ENCODE assay signal across 1 cellular context in genomic region chr12:6792522-6793201, GRCh38.
TF ChIP-seq lines count a peak whose summit lies in the region.

No MANE protein-coding gene starts in this region.

TF ChIP-seq in HepG2, 621 proteins besides CTCF, POLR2A, EP300 and RAD21 (continued from another document and continues in another):
- 0 out of 2 replicates have a peak, but pooled peaks have one; percentile 12 for TF ChIP-seq MNT (IDR thresholded peaks at IDR 0.05)
- TF ChIP-seq NFRKB (IDR thresholded peaks at IDR 0.05): no peak
- TF ChIP-seq ZNF737 (CRISPR knock-in tag; IDR thresholded peaks at IDR 0.05; ENCODE audit: borderline replicate concordance): no peak
- 0 out of 2 replicates have a peak, but pooled peaks have one; percentile 37 for TF ChIP-seq HNRNPL (IDR thresholded peaks at IDR 0.05; ENCODE audit: low read depth, low read length)
- no peak; the same call in 1 of the 2 replicates for TF ChIP-seq ZNF784 (CRISPR knock-in tag; IDR thresholded peaks at IDR 0.05; ENCODE audit: borderline replicate concordance)
- TF ChIP-seq ARID5B (CRISPR knock-in tag; IDR thresholded peaks at IDR 0.05): peak; percentile 91
- TF ChIP-seq ATF2 (CRISPR knock-in tag; IDR thresholded peaks at IDR 0.05): no peak
- TF ChIP-seq SAP130 (CRISPR knock-in tag; IDR thresholded peaks at IDR 0.05; ENCODE audit: low read depth): peak; percentile 91
- 0 out of 2 replicates have a peak, but pooled peaks have one; percentile 6 for TF ChIP-seq FOSL2 (CRISPR knock-in tag; IDR thresholded peaks at IDR 0.05)
- TF ChIP-seq ZFY (CRISPR knock-in tag; IDR thresholded peaks at IDR 0.05): peak; percentile 51; the same call in 1 of the 2 replicates
- no peak for TF ChIP-seq HMGXB3 (CRISPR knock-in tag; IDR thresholded peaks at IDR 0.05; ENCODE audit: borderline replicate concordance)
- peak; percentile 88; the same call in 1 of the 2 replicates for TF ChIP-seq ZNF441 (CRISPR knock-in tag; IDR thresholded peaks at IDR 0.05; ENCODE audit: borderline replicate concordance)
- no peak for TF ChIP-seq RNF2 (conservative IDR thresholded peaks at IDR 0.05; ENCODE audit: low read depth)
- TF ChIP-seq AKAP8 (CRISPR knock-in tag; IDR thresholded peaks at IDR 0.05): peak; percentile 75
- TF ChIP-seq IKZF4 (CRISPR knock-in tag; IDR thresholded peaks at IDR 0.05; ENCODE audit: borderline replicate concordance, low read depth, not compliant biosample characterization): peak; percentile 42
- peak; percentile 61; the same call in 1 of the 2 replicates for TF ChIP-seq REPIN1 (CRISPR knock-in tag; IDR thresholded peaks at IDR 0.05; ENCODE audit: borderline replicate concordance, low read depth)
- peak; percentile 74; the same call in 1 of the 2 replicates for TF ChIP-seq FOXO1 (CRISPR knock-in tag; IDR thresholded peaks at IDR 0.05)
- no peak; the same call in 1 of the 2 replicates for TF ChIP-seq SIN3A (IDR thresholded peaks at IDR 0.05; ENCODE audit: borderline replicate concordance, low read depth, low read length)
- peak; percentile 84 for TF ChIP-seq PITX1 (CRISPR knock-in tag; IDR thresholded peaks at IDR 0.05)
- TF ChIP-seq FIP1L1 (IDR thresholded peaks at IDR 0.05; ENCODE audit: borderline replicate concordance, insufficient read depth, low read depth, low read length): no peak
- TF ChIP-seq POLR2AphosphoS5 (IDR thresholded peaks at IDR 0.05; ENCODE audit: low read depth, low read length): peak; percentile 65
- TF ChIP-seq ZSCAN20 (CRISPR knock-in tag; IDR thresholded peaks at IDR 0.05; ENCODE audit: borderline replicate concordance): no peak
- TF ChIP-seq ZNF510 (CRISPR knock-in tag; IDR thresholded peaks at IDR 0.05; ENCODE audit: low read depth): no peak
- TF ChIP-seq TEAD2 (CRISPR knock-in tag; IDR thresholded peaks at IDR 0.05): no peak
- no peak for TF ChIP-seq ZBTB4 (CRISPR knock-in tag; IDR thresholded peaks at IDR 0.05; ENCODE audit: borderline replicate concordance)
- TF ChIP-seq ZNF235 (CRISPR knock-in tag; IDR thresholded peaks at IDR 0.05; ENCODE audit: borderline replicate concordance): no peak
- TF ChIP-seq ZNF367 (CRISPR knock-in tag; IDR thresholded peaks at IDR 0.05; ENCODE audit: borderline replicate concordance): no peak
- no peak for TF ChIP-seq NFE2L2 (IDR thresholded peaks at IDR 0.05; ENCODE audit: low read length)
- TF ChIP-seq ZSCAN30 (CRISPR knock-in tag; IDR thresholded peaks at IDR 0.05): no peak
- TF ChIP-seq ZNF773 (CRISPR knock-in tag; IDR thresholded peaks at IDR 0.05; ENCODE audit: borderline replicate concordance): no peak
- peak; percentile 91 for TF ChIP-seq SKIL (CRISPR knock-in tag; IDR thresholded peaks at IDR 0.05; ENCODE audit: borderline replicate concordance)
- no peak for TF ChIP-seq JUND (CRISPR knock-in tag; IDR thresholded peaks at IDR 0.05)
- peak; percentile 71 for TF ChIP-seq ZNF143 (CRISPR knock-in tag; IDR thresholded peaks at IDR 0.05)
- TF ChIP-seq MIXL1 (CRISPR knock-in tag; IDR thresholded peaks at IDR 0.05): peak; percentile 55
- TF ChIP-seq GABPB1 (CRISPR knock-in tag; IDR thresholded peaks at IDR 0.05): peak; percentile 74
- TF ChIP-seq SNAPC2 (CRISPR knock-in tag; IDR thresholded peaks at IDR 0.05): no peak
- peak; percentile 63; the same call in 1 of the 2 replicates for TF ChIP-seq HOXA7 (CRISPR knock-in tag; IDR thresholded peaks at IDR 0.05)
- TF ChIP-seq CBX2 (IDR thresholded peaks at IDR 0.05; ENCODE audit: low read depth, low read length): no peak
- no peak for TF ChIP-seq CBX2 (CRISPR knock-in tag; IDR thresholded peaks at IDR 0.05; ENCODE audit: low read depth)
- TF ChIP-seq MYPOP (CRISPR knock-in tag; IDR thresholded peaks at IDR 0.05): no peak
- TF ChIP-seq MTA3 (CRISPR knock-in tag; IDR thresholded peaks at IDR 0.05): no peak
- peak; percentile 80 for TF ChIP-seq MEF2D (CRISPR knock-in tag; IDR thresholded peaks at IDR 0.05)
- TF ChIP-seq PBX3 (CRISPR knock-in tag; IDR thresholded peaks at IDR 0.05; ENCODE audit: borderline replicate concordance): no peak
- TF ChIP-seq ZNF557 (CRISPR knock-in tag; IDR thresholded peaks at IDR 0.05): no peak
- TF ChIP-seq KMT2A (CRISPR knock-in tag; IDR thresholded peaks at IDR 0.05): no peak
